1 cellular context compared by ENCODE assay signal in genomic region chr5:160420331-160420610, GRCh38.
TF ChIP-seq lines count a peak whose summit lies in the region.

No MANE protein-coding gene starts in this region.

TF ChIP-seq in HepG2, 621 proteins besides CTCF, POLR2A, EP300 and RAD21:
- no peak for TF ChIP-seq ZNF766 (CRISPR knock-in tag; IDR thresholded peaks at IDR 0.05; ENCODE audit: borderline replicate concordance)
